In the genomic region with DNA sequence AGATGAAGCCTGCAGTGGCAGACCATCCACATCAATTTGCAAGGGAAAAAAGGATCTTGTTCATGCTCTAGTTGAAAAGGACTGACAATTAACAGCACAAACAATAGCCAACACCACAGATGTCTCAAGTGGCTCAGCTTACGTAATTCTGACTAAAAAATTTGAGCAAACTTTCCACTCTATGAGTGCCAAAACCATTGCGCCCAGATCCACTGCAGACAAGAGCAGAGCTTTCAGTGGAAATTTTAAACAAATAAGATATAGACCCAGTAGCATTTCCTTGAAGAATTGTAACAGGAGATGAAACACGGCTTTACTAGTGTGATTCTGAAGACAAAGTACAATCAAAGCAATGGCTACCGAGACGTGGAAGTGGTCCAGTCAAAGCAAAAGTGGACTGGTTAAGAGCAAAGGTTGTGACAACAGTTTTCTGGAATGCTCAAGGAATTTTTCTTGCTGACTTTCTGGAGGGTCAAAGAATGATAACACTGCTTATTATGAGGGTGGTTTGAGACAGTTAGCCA, we compare ENCODE assay signal across 12 cellular contexts. TPM values are rescaled to one million over a fixed set of nuclear protein-coding genes. Genes with fewer than 3 reads are reported as not detected.
DNase-seq lines count a peak whose midpoint lies in the region; ATAC-seq and TF ChIP-seq lines count a peak whose summit lies in the region.
"Had no signal": no experiment of that assay in that cellular context is flagged by ENCODE, and none has a peak within 500 bp of the region (broad histone marks: within the 10 kb centered on the region; RNA-seq: fewer than 3 reads in every experiment).

No MANE protein-coding gene starts in this region.

- H3K9me3 Mint-ChIP-seq in HFFc6, result no peaks in the 10 kb centered on the region
- H3K9me3 Mint-ChIP-seq in naive thymus-derived CD8-positive, alpha-beta T cell, result peaks cover 0 to 4% (median 0%) of the 10 kb centered on the region in 9 donors
- H3K9me3 Mint-ChIP-seq: effector memory CD8-positive, alpha-beta T cell had no signal

- H3K36me3 ChIP-seq in subcutaneous abdominal adipose tissue (ENCODE audit: control insufficient read depth in 5 of 5, insufficient read depth in 5 of 5, low read length in 5 of 5), result no peaks in the 10 kb centered on the region

- intact Hi-C loops in right cardiac atrium (cut with DNase I), result loop anchor here in 1 of 4 donors (10.0 kb wide), 2 partner anchors 306 to 346 kb away; no protein-coding TSS in a partner anchor

- H3K4me3 Mint-ChIP-seq in HFFc6, result peak overlapping the region; percentile 78
- H3K4me3 Mint-ChIP-seq in naive thymus-derived CD8-positive, alpha-beta T cell, result no peak overlapping the region
- H3K4me3 Mint-ChIP-seq: effector memory CD8-positive, alpha-beta T cell had no signal

- H3K9ac ChIP-seq in subcutaneous abdominal adipose tissue (ENCODE audit: low read length in 5 of 5), result no peak overlapping the region

- H3K27ac ChIP-seq in right cardiac atrium (ENCODE audit: low read length) (no peak overlapping the region), subcutaneous abdominal adipose tissue (ENCODE audit: low read depth, low read length) (peak overlapping the region; percentile 75)

- ATAC-seq in right cardiac atrium, result peak; percentile 88 to 90
- ATAC-seq in naive thymus-derived CD8-positive, alpha-beta T cell, result no peak
- ATAC-seq: effector memory CD8-positive, alpha-beta T cell had no signal

- no peak overlapping the region for H3K4me3 ChIP-seq in right cardiac atrium (ENCODE audit: low read length)
- H3K4me3 ChIP-seq in subcutaneous abdominal adipose tissue (ENCODE audit: low read depth in 1 of 5, low read length in 5 of 5), result peak overlapping the region in 4 of 5 donors; percentile 18 to 58 (median 42)

- POLR2A ChIA-PET in naive thymus-derived CD8-positive, alpha-beta T cell (lab: Charles Lee), result no interaction called here

- no peaks in the 10 kb centered on the region for H3K36me3 Mint-ChIP-seq in HFFc6 (ENCODE audit: low read depth)
- no peaks in the 10 kb centered on the region for H3K36me3 Mint-ChIP-seq in naive thymus-derived CD8-positive, alpha-beta T cell

- H3K9me3 ChIP-seq in right cardiac atrium (ENCODE audit: control insufficient read depth, low read length) (no peaks in the 10 kb centered on the region), subcutaneous abdominal adipose tissue (ENCODE audit: control insufficient read depth in 5 of 5, low read length in 5 of 5) (peaks cover 0 to 5% (median 3%) of the 10 kb centered on the region in 5 donors)

- DNase-seq in HFFc6 (peak; percentile 40), astrocyte of the hippocampus (ENCODE audit: low read depth, low spot score) (peak; percentile 77), right cardiac atrium (peak in 1 of 3 donors; percentile 43), D341Med (ENCODE audit: low spot score) (no peak), HK-2 (ENCODE audit: unreplicated experiment) (no peak), ureter (ENCODE audit: low spot score) (no peak)
- no peak for DNase-seq in naive thymus-derived CD8-positive, alpha-beta T cell
- DNase-seq: activated CD4-positive, alpha-beta T cell treated with anti-CD3 and anti-CD28 coated beads for 48 hours; activated naive CD4-positive, alpha-beta T cell treated with anti-CD3 and anti-CD28 coated beads, Interleukin-2, amount 50 U/mL, for 16 hours; effector memory CD8-positive, alpha-beta T cell; NCI-H446 had no signal

- H3K27ac Mint-ChIP-seq in HFFc6, result peak overlapping the region; percentile 77
- H3K27ac Mint-ChIP-seq in naive thymus-derived CD8-positive, alpha-beta T cell, result no peak overlapping the region
- H3K27ac Mint-ChIP-seq: effector memory CD8-positive, alpha-beta T cell had no signal

- H3K4me1 ChIP-seq in right cardiac atrium (ENCODE audit: control insufficient read depth, insufficient read depth, low read length), result no peaks in the 10 kb centered on the region
- peaks cover 0 to 29% (median 5%) of the 10 kb centered on the region in 5 donors for H3K4me1 ChIP-seq in subcutaneous abdominal adipose tissue (ENCODE audit: control insufficient read depth in 5 of 5, insufficient read depth in 5 of 5, low read length in 5 of 5)

- H3K27me3 ChIP-seq in right cardiac atrium (ENCODE audit: control insufficient read depth, insufficient read depth) (no peaks in the 10 kb centered on the region), subcutaneous abdominal adipose tissue (ENCODE audit: control insufficient read depth in 5 of 5, insufficient read depth in 4 of 5, low read length in 5 of 5) (no peaks in the 10 kb centered on the region)

- WGBS in right cardiac atrium, result 30% methylated on average over 5 of the region's 5 CpGs

- H3K4me1 Mint-ChIP-seq in HFFc6 (ENCODE audit: low read depth), result peaks cover 42% of the 10 kb centered on the region
- H3K4me1 Mint-ChIP-seq in naive thymus-derived CD8-positive, alpha-beta T cell, result peaks cover 2 to 8% (median 6%) of the 10 kb centered on the region in 4 donors

- no peak for TF ChIP-seq CTCF in HFFc6 (IDR thresholded peaks at IDR 0.05)

- H3K27me3 Mint-ChIP-seq in HFFc6 (ENCODE audit: insufficient read depth), result peaks cover 11% of the 10 kb centered on the region
- H3K27me3 Mint-ChIP-seq in naive thymus-derived CD8-positive, alpha-beta T cell, result peaks cover 7 to 43% (median 14%) of the 10 kb centered on the region in 5 donors

RNA-seq across cellular contexts. Expression of a gene that starts 12.0 kb away (rescaled TPM):
- under 1 TPM; 0.26 to 0.66 (median 0.55) TPM for total RNA-seq in HFFc6 (2021; fragmentation: NEBNext Ultra II Directional; extraction: Animal tissue kit (Norgen Biotek cat#: 25700))
- 1 to 10 TPM in 3 of 4 donors, under 1 TPM in 1; 0.89 to 1.7 (median 1.4) TPM for total RNA-seq in right cardiac atrium
- polyA plus RNA-seq in right cardiac atrium, result 0.72 TPM
- 4.8 TPM for total RNA-seq in ureter
- total RNA-seq in naive thymus-derived CD8-positive, alpha-beta T cell, result 1 to 10 TPM; 5.3 to 7.3 TPM
- polyA plus RNA-seq in naive thymus-derived CD8-positive, alpha-beta T cell, result 1 to 10 TPM in 2 of 3 donors, under 1 TPM in 1; 0.21 to 1.9 (median 1.7) TPM

RNA-seq across cellular contexts. Expression of a gene that starts 44.9 kb away (rescaled TPM):
- 10 to 100 TPM; 34.4 to 40.0 (median 36.1) TPM for total RNA-seq in HFFc6 (2021; fragmentation: NEBNext Ultra II Directional; extraction: Animal tissue kit (Norgen Biotek cat#: 25700))
- 10 to 100 TPM; 47.3 to 56.5 (median 51.8) TPM for total RNA-seq in right cardiac atrium
- polyA plus RNA-seq in right cardiac atrium, result 15.4 TPM
- total RNA-seq in ureter, result 53.2 TPM
- total RNA-seq in naive thymus-derived CD8-positive, alpha-beta T cell, result 100 to 1,000 TPM; 103 to 109 TPM
- polyA plus RNA-seq in naive thymus-derived CD8-positive, alpha-beta T cell, result 10 to 100 TPM; 78.0 to 92.9 (median 90.2) TPM

Comparison
In these comparisons a context has a peak if more than half of its experiments do, and no peak if none do; other contexts are left out.
1. DNase-seq: peak in HFFc6 (single experiment) and astrocyte of the hippocampus (single experiment); none in D341Med (single experiment), HK-2 (single experiment), ureter (single experiment) and naive thymus-derived CD8-positive, alpha-beta T cell (0 of 10).
2. ATAC-seq: peak in right cardiac atrium (2 of 2); none in naive thymus-derived CD8-positive, alpha-beta T cell (0 of 2).